ENCODE assay signal across 20 cellular contexts in the genomic region with DNA sequence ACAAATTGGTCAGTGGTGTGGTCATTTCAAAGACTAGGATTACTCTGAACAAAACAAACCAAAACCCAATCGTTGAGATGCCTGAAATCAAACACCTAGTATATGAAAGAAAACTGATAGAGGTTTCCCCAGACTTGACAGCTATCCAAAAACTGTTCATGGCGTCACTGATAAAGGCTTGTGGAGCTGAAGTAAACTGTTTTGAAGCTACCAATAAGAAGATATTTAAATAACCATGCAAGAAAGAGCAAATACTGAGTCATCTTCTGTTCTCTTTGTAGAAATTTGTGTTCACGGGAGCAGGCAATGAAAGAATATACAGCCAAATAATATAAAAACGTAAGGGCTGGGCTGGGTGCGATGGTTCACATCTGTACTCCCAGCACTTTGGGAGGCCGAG. TPM values are rescaled to one million over a fixed set of nuclear protein-coding genes. Genes with fewer than 3 reads are reported as not detected.
DNase-seq lines count a peak whose midpoint lies in the region; ATAC-seq, FAIRE-seq and TF ChIP-seq lines count a peak whose summit lies in the region.
"Had no signal": no experiment of that assay in that cellular context is flagged by ENCODE, and none has a peak within 500 bp of the region (broad histone marks: within the 10 kb centered on the region; RNA-seq: fewer than 3 reads in every experiment).

No MANE protein-coding gene starts in this region.

- H3K27ac ChIP-seq in A549 (peak overlapping the region in 1 of 2 experiments; percentile 3; a peak in 3 of 6 replicates), brain microvascular endothelial cell (no peak overlapping the region), HepG2 (ENCODE audit: extremely low read length, insufficient read depth, low read length) (peak overlapping the region; percentile 28), esophagus squamous epithelium (peak overlapping the region in 1 of 4 donors; percentile 14)
- H3K27ac ChIP-seq: BLaER1, HL-60, KMS-11 had no signal

- ATAC-seq in A549: peak; percentile 9 to 30; a peak in 5 of 6 replicates
- no peak for ATAC-seq in HepG2

- TF ChIP-seq CTCF in A549 (IDR thresholded peaks at IDR 0.05): no peak
- TF ChIP-seq CTCF in brain microvascular endothelial cell (IDR thresholded peaks at IDR 0.05; ENCODE audit: low read depth, low read length, missing control alignments): no peak
- TF ChIP-seq CTCF in HepG2 (CRISPR knock-in tag; IDR thresholded peaks at IDR 0.05): no peak
- no peak for TF ChIP-seq CTCF in esophagus squamous epithelium (IDR thresholded peaks at IDR 0.05)

- peaks cover 6% of the 10 kb centered on the region for H3K79me2 ChIP-seq in HepG2 (ENCODE audit: insufficient read depth, low read length)

- POLR2A ChIA-PET in A549 (lab: Yijun Ruan, JAX): interaction anchor here (1.2 to 1.5 kb wide), 2 partner anchors 29 to 69 kb away, joined by 3 to 10 read pairs; partner anchors contain the start of gene RNASEH1
- POLR2A ChIA-PET in HepG2 (lab: Yijun Ruan, JAX): interaction anchor here (0.7 to 5.4 kb wide), 5 partner anchors 12 to 69 kb away, joined by 3 to 60 read pairs (median 6); partner anchors contain the start of genes RNASEH1 and RPS7

- FAIRE-seq in A549 (lab: Jason Lieb, UNC): peak; percentile 77
- FAIRE-seq in HepG2 (lab: Jason Lieb, UNC): no peak
- no peak for FAIRE-seq in RCC 7860 (lab: Jason Lieb, UNC)
- FAIRE-seq: H1 had no signal

- no peak overlapping the region for H2AFZ ChIP-seq in HepG2 (ENCODE audit: low read length)

- CTCF ChIA-PET in A549 (lab: Yijun Ruan, JAX) (interaction anchor here (1.0 to 1.1 kb wide), 2 partner anchors 13 to 64 kb away, joined by 3 to 4 read pairs; no protein-coding TSS in a partner anchor), HepG2 (lab: Yijun Ruan, JAX; ENCODE audit: low intra/inter-chr PET ratio, low total read pairs) (no interaction called here)

- no TSS peak for BruUV-seq in HepG2 (replicated peaks; lab: Mats Ljungman, UMichigan)

- H3K4me2 ChIP-seq in A549 (peak overlapping the region; percentile 51), HepG2 (ENCODE audit: low read depth, low read length) (no peak overlapping the region)
- H3K4me2 ChIP-seq: BLaER1, KMS-11 had no signal

- no peak overlapping the region for H3K9ac ChIP-seq in HepG2 (ENCODE audit: insufficient read depth, low read depth, low read length)
- H3K9ac ChIP-seq: BLaER1, KMS-11 had no signal

- WGBS in A549 (ENCODE audit: missing lambda C conversion rate): 37% methylated on average over 6 of the region's 6 CpGs
- 60% methylated on average over 6 of the region's 6 CpGs for WGBS in HepG2 (ENCODE audit: low lambda C conversion rate)
- WGBS in esophagus squamous epithelium, 2 donors: 68 to 71% methylated on average over 6 of the region's 6 CpGs

- peaks cover 37% of the 10 kb centered on the region for H3K4me1 ChIP-seq in A549
- H3K4me1 ChIP-seq in HepG2 (ENCODE audit: insufficient read depth, low read length): peaks cover 40% of the 10 kb centered on the region
- peaks cover 0 to 21% (median 7%) of the 10 kb centered on the region in 3 donors for H3K4me1 ChIP-seq in esophagus squamous epithelium
- H3K4me1 ChIP-seq: BLaER1 had no signal

- DNase-seq in A549 (ENCODE audit: low read depth in 1 of 2, low spot score in 1 of 2) (peak in 1 of 2 experiments; percentile 33), HUDEP-2 (lab: John Stamatoyannopoulos, UW; ENCODE audit: unreplicated experiment in 76 of 76) (peak in 45 of 76 experiments; percentile 6 to 79 (median 47)), brain microvascular endothelial cell (peak; percentile 56), HepG2 (ENCODE audit: low spot score) (peak; percentile 65), esophagus squamous epithelium (lab: John Stamatoyannopoulos, UW) (no peak), D341Med (ENCODE audit: low spot score) (no peak), retina (no peak), RCC 7860 (ENCODE audit: low spot score) (no peak)
- DNase-seq: CD8-positive, alpha-beta memory T cell; DMS 273 treated with DMSO at 0.1 percent for 48 hours; MM.1S; NCI-H1105 treated with DMSO at 0.1 percent for 48 hours; NCI-H187; NCI-H524 had no signal

- in situ Hi-C loops in brain microvascular endothelial cell (cut with HindIII; ENCODE audit: low pct_ligation_motif_present, low sequenced_read_pairs) (no loop called here), HepG2 (cut with HindIII; ENCODE audit: extremely low pct_ligation_motif_present, low pct_unique_long_range_greater_than_20kb) (no loop called here)

- no peaks in the 10 kb centered on the region for H4K20me1 ChIP-seq in HepG2 (ENCODE audit: insufficient read depth, low read length)

- TF ChIP-seq POLR2A in A549 (IDR thresholded peaks at IDR 0.05; ENCODE audit: low read length) (no peak), HepG2 (IDR thresholded peaks at IDR 0.05; ENCODE audit: insufficient read depth in 1 of 2, low read depth in 2 of 2, low read length in 2 of 2) (no peak), esophagus squamous epithelium (IDR thresholded peaks at IDR 0.05) (no peak)

- H3K4me3 ChIP-seq in A549: no peak overlapping the region
- no peak overlapping the region for H3K4me3 ChIP-seq in brain microvascular endothelial cell (ENCODE audit: low read depth, low read length)
- no peak overlapping the region for H3K4me3 ChIP-seq in HepG2 (replicated peaks in 1 of 3; ENCODE audit: insufficient read depth in 1 of 3, low read depth in 2 of 3, low read length in 3 of 3)
- no peak overlapping the region for H3K4me3 ChIP-seq in esophagus squamous epithelium
- H3K4me3 ChIP-seq: BLaER1 had no signal

- H3K9me3 ChIP-seq in A549 (no peaks in the 10 kb centered on the region), HepG2 (ENCODE audit: low read length) (no peaks in the 10 kb centered on the region), esophagus squamous epithelium (no peaks in the 10 kb centered on the region)
- H3K9me3 ChIP-seq: BLaER1 had no signal

- no peaks in the 10 kb centered on the region for H3K27me3 ChIP-seq in brain microvascular endothelial cell (replicated peaks)
- H3K27me3 ChIP-seq in HepG2 (ENCODE audit: control insufficient read depth in 1 of 2, insufficient read depth in 2 of 2, low read length in 2 of 2): no peaks in the 10 kb centered on the region
- H3K27me3 ChIP-seq in esophagus squamous epithelium: no peaks in the 10 kb centered on the region
- H3K27me3 ChIP-seq: BLaER1 had no signal

- no peaks in the 10 kb centered on the region for H3K36me3 ChIP-seq in brain microvascular endothelial cell (replicated peaks)
- H3K36me3 ChIP-seq in HepG2 (replicated peaks in 1 of 2; ENCODE audit: control insufficient read depth in 1 of 2, insufficient read depth in 2 of 2, low read length in 2 of 2): peaks cover 0 to 4% of the 10 kb centered on the region in 2 experiments; a peak in 2 of 5 replicates
- H3K36me3 ChIP-seq in esophagus squamous epithelium: peaks cover 0 to 30% (median 0%) of the 10 kb centered on the region in 3 donors

- TF ChIP-seq RAD21 in A549 (conservative IDR thresholded peaks at IDR 0.05 in 1 of 2, IDR thresholded peaks at IDR 0.05 in 1 of 2) (no peak), HepG2 (CRISPR knock-in tag; IDR thresholded peaks at IDR 0.05) (no peak)

- intact Hi-C loops in HepG2 (cut with micrococcal nuclease; ENCODE audit: unreplicated experiment): no loop called here
- intact Hi-C loops in esophagus squamous epithelium (cut with DNase I): no loop called here

- TF ChIP-seq EP300 in A549 (IDR thresholded peaks at IDR 0.05) (no peak), HepG2 (IDR thresholded peaks at IDR 0.05; ENCODE audit: low read depth in 2 of 2, low read length in 2 of 2) (no peak), HepG2 (CRISPR knock-in tag; IDR thresholded peaks at IDR 0.05; ENCODE audit: borderline replicate concordance) (no peak)

RNA-seq across cellular contexts. Expression of gene COLEC11, which starts 7.5 kb away (rescaled TPM):
- polyA plus RNA-seq in A549 (2011; rRNA removed): 0.79 and 0.97 TPM in 2 replicates
- polyA plus RNA-seq in A549 (2012; cell fraction: cytosol; rRNA removed): 0.87 and 0.98 TPM in 2 replicates
- polyA plus RNA-seq in A549 (2012; cell fraction: nucleus; rRNA removed): 1.8 and 2.0 TPM in 2 replicates
- 0.24 to 0.51 TPM (median 0.30 TPM) in 3 replicates for polyA plus RNA-seq in A549 (2017; fragmentation: RNase III; extraction: RNeasy Plus Mini Kit Qiagen cat#74134 plus additional on column Dnase treatment)
- polyA minus RNA-seq in A549 (2011; rRNA and poly(A)+ RNA removed): 0.39 and 0.45 TPM in 2 replicates
- 2.5 and 3.0 TPM in 2 replicates for total RNA-seq in HepG2 (2016; rRNA removed; fragmentation: Illumina TruSeq; extraction: Trizol)
- 1.2 and 1.9 TPM in 2 replicates for total RNA-seq in HepG2 (2016; cell fraction: cytosol; rRNA removed; fragmentation: Illumina TruSeq; extraction: Trizol; ENCODE audit: low read depth)
- total RNA-seq in HepG2 (2016; cell fraction: insoluble cytoplasmic fraction; rRNA removed; fragmentation: Illumina TruSeq; extraction: Trizol): 2.5 and 3.0 TPM in 2 replicates
- total RNA-seq in HepG2 (2016; cell fraction: membrane; rRNA removed; fragmentation: Illumina TruSeq; extraction: Trizol): 2.2 and 2.3 TPM in 2 replicates
- 2.7 and 3.4 TPM in 2 replicates for total RNA-seq in HepG2 (2016; cell fraction: nucleus; rRNA removed; fragmentation: Illumina TruSeq; extraction: Trizol)
- 1.5 and 2.6 TPM in 2 replicates for polyA plus RNA-seq in HepG2 (2011; rRNA removed)
- polyA plus RNA-seq in HepG2 (2011; cell fraction: cytosol; rRNA removed): 2.8 TPM in 2 replicates
- 4.0 and 4.6 TPM in 2 replicates for polyA plus RNA-seq in HepG2 (2011; cell fraction: nucleus; rRNA removed)
- polyA plus RNA-seq in HepG2 (2012): 1.6 and 1.9 TPM in 2 replicates
- 0.71 and 0.78 TPM in 2 replicates for polyA plus RNA-seq in HepG2 (2016; cell fraction: cytosol; fragmentation: Illumina TruSeq; extraction: Trizol; ENCODE audit: low read depth)
- 2.0 and 3.6 TPM in 2 replicates for polyA plus RNA-seq in HepG2 (2016; cell fraction: insoluble cytoplasmic fraction; fragmentation: Illumina TruSeq; extraction: Trizol; ENCODE audit: low read depth)
- 1.5 TPM in 2 replicates for polyA plus RNA-seq in HepG2 (2016; cell fraction: membrane; fragmentation: Illumina TruSeq; extraction: Trizol; ENCODE audit: low read depth)
- 5.0 and 5.6 TPM in 2 replicates for polyA plus RNA-seq in HepG2 (2016; cell fraction: nucleus; fragmentation: Illumina TruSeq; extraction: Trizol; ENCODE audit: insufficient read depth, low read depth)
- polyA minus RNA-seq in HepG2 (2011; rRNA and poly(A)+ RNA removed; ENCODE audit: low replicate concordance): 1.8 TPM in 1 of 2 replicates, not detected in the other
- 0.69 and 1.3 TPM in 2 replicates for polyA minus RNA-seq in HepG2 (2011; cell fraction: cytosol; rRNA and poly(A)+ RNA removed)
- 2.6 and 2.8 TPM in 2 replicates for polyA minus RNA-seq in HepG2 (2011; cell fraction: nucleus; rRNA and poly(A)+ RNA removed)
- total RNA-seq in esophagus squamous epithelium: 1 to 10 TPM in 2 of 4 donors, under 1 TPM in 1, not detected in 1; 0.56 to 2.3 (median 1.0) TPM
- total RNA-seq: Daoy, SK-MEL-5 had no signal
- polyA plus RNA-seq: CD8-positive, alpha-beta memory T cell had no signal

RNA-seq across cellular contexts. Expression of gene RPS7, which starts 12.4 kb away (rescaled TPM):
- polyA plus RNA-seq in A549 (2011; rRNA removed) (3,000 and 3,176 TPM in 2 replicates), A549 (2017; fragmentation: RNase III; extraction: RNeasy Plus Mini Kit Qiagen cat#74134 plus additional on column Dnase treatment) (3,153 to 3,802 TPM (median 3,221 TPM) in 3 replicates), HepG2 (2011; rRNA removed) (3,283 and 4,040 TPM in 2 replicates)
- 1,696 and 1,750 TPM in 2 replicates for polyA plus RNA-seq in A549 (2012; cell fraction: cytosol; rRNA removed)
- 572 and 893 TPM in 2 replicates for polyA plus RNA-seq in A549 (2012; cell fraction: nucleus; rRNA removed)
- polyA minus RNA-seq in A549 (2011; rRNA and poly(A)+ RNA removed): 290 and 326 TPM in 2 replicates
- total RNA-seq in HepG2 (2016; rRNA removed; fragmentation: Illumina TruSeq; extraction: Trizol) (3,686 and 4,415 TPM in 2 replicates), esophagus squamous epithelium (1,000 to 10,000 TPM; 1,342 to 4,027 (median 3,705) TPM)
- 5,456 and 6,100 TPM in 2 replicates for total RNA-seq in HepG2 (2016; cell fraction: cytosol; rRNA removed; fragmentation: Illumina TruSeq; extraction: Trizol; ENCODE audit: low read depth)
- 3,753 and 4,559 TPM in 2 replicates for total RNA-seq in HepG2 (2016; cell fraction: insoluble cytoplasmic fraction; rRNA removed; fragmentation: Illumina TruSeq; extraction: Trizol)
- total RNA-seq in HepG2 (2016; cell fraction: membrane; rRNA removed; fragmentation: Illumina TruSeq; extraction: Trizol): 7,013 and 7,026 TPM in 2 replicates
- 1,357 and 1,550 TPM in 2 replicates for total RNA-seq in HepG2 (2016; cell fraction: nucleus; rRNA removed; fragmentation: Illumina TruSeq; extraction: Trizol)
- polyA plus RNA-seq in HepG2 (2011; cell fraction: cytosol; rRNA removed): 3,092 and 3,668 TPM in 2 replicates
- 687 and 772 TPM in 2 replicates for polyA plus RNA-seq in HepG2 (2011; cell fraction: nucleus; rRNA removed)
- polyA plus RNA-seq in HepG2 (2012): 3,723 and 4,459 TPM in 2 replicates
- polyA plus RNA-seq in HepG2 (2016; cell fraction: cytosol; fragmentation: Illumina TruSeq; extraction: Trizol; ENCODE audit: low read depth): 5,030 and 5,352 TPM in 2 replicates
- polyA plus RNA-seq in HepG2 (2016; cell fraction: insoluble cytoplasmic fraction; fragmentation: Illumina TruSeq; extraction: Trizol; ENCODE audit: low read depth): 4,110 and 4,812 TPM in 2 replicates
- 6,339 and 6,476 TPM in 2 replicates for polyA plus RNA-seq in HepG2 (2016; cell fraction: membrane; fragmentation: Illumina TruSeq; extraction: Trizol; ENCODE audit: low read depth)
- polyA plus RNA-seq in HepG2 (2016; cell fraction: nucleus; fragmentation: Illumina TruSeq; extraction: Trizol; ENCODE audit: insufficient read depth, low read depth): 2,377 and 2,486 TPM in 2 replicates
- 217 and 248 TPM in 2 replicates for polyA minus RNA-seq in HepG2 (2011; rRNA and poly(A)+ RNA removed; ENCODE audit: low replicate concordance)
- 598 and 688 TPM in 2 replicates for polyA minus RNA-seq in HepG2 (2011; cell fraction: cytosol; rRNA and poly(A)+ RNA removed)
- polyA minus RNA-seq in HepG2 (2011; cell fraction: nucleus; rRNA and poly(A)+ RNA removed): 243 and 285 TPM in 2 replicates

RNA-seq across cellular contexts. Expression of gene RNASEH1, which starts 29.3 kb away (rescaled TPM):
- polyA plus RNA-seq in A549 (2011; rRNA removed) (39.7 and 54.3 TPM in 2 replicates), A549 (2017; fragmentation: RNase III; extraction: RNeasy Plus Mini Kit Qiagen cat#74134 plus additional on column Dnase treatment) (55.3 to 59.2 TPM (median 56.8 TPM) in 3 replicates), HepG2 (2011; rRNA removed) (12.7 and 14.5 TPM in 2 replicates)
- 35.6 and 37.8 TPM in 2 replicates for polyA plus RNA-seq in A549 (2012; cell fraction: cytosol; rRNA removed)
- polyA plus RNA-seq in A549 (2012; cell fraction: nucleus; rRNA removed): 16.6 and 20.6 TPM in 2 replicates
- 25.5 and 26.8 TPM in 2 replicates for polyA minus RNA-seq in A549 (2011; rRNA and poly(A)+ RNA removed)
- total RNA-seq in HepG2 (2016; rRNA removed; fragmentation: Illumina TruSeq; extraction: Trizol) (57.2 and 57.4 TPM in 2 replicates), esophagus squamous epithelium (10 to 100 TPM; 12.1 to 21.2 (median 19.0) TPM)
- 73.8 and 75.1 TPM in 2 replicates for total RNA-seq in HepG2 (2016; cell fraction: cytosol; rRNA removed; fragmentation: Illumina TruSeq; extraction: Trizol; ENCODE audit: low read depth)
- total RNA-seq in HepG2 (2016; cell fraction: insoluble cytoplasmic fraction; rRNA removed; fragmentation: Illumina TruSeq; extraction: Trizol): 56.9 and 57.3 TPM in 2 replicates
- total RNA-seq in HepG2 (2016; cell fraction: membrane; rRNA removed; fragmentation: Illumina TruSeq; extraction: Trizol): 90.4 and 92.3 TPM in 2 replicates
- total RNA-seq in HepG2 (2016; cell fraction: nucleus; rRNA removed; fragmentation: Illumina TruSeq; extraction: Trizol): 37.2 and 39.3 TPM in 2 replicates
- polyA plus RNA-seq in HepG2 (2011; cell fraction: cytosol; rRNA removed): 12.8 and 14.0 TPM in 2 replicates
- 10.4 and 11.6 TPM in 2 replicates for polyA plus RNA-seq in HepG2 (2011; cell fraction: nucleus; rRNA removed)
- 21.0 and 21.2 TPM in 2 replicates for polyA plus RNA-seq in HepG2 (2012)
- polyA plus RNA-seq in HepG2 (2016; cell fraction: cytosol; fragmentation: Illumina TruSeq; extraction: Trizol; ENCODE audit: low read depth): 75.3 and 82.0 TPM in 2 replicates
- polyA plus RNA-seq in HepG2 (2016; cell fraction: insoluble cytoplasmic fraction; fragmentation: Illumina TruSeq; extraction: Trizol; ENCODE audit: low read depth): 46.3 and 47.8 TPM in 2 replicates
- polyA plus RNA-seq in HepG2 (2016; cell fraction: membrane; fragmentation: Illumina TruSeq; extraction: Trizol; ENCODE audit: low read depth): 68.9 and 69.5 TPM in 2 replicates
- polyA plus RNA-seq in HepG2 (2016; cell fraction: nucleus; fragmentation: Illumina TruSeq; extraction: Trizol; ENCODE audit: insufficient read depth, low read depth): 43.7 and 45.2 TPM in 2 replicates
- polyA minus RNA-seq in HepG2 (2011; rRNA and poly(A)+ RNA removed; ENCODE audit: low replicate concordance): 10.4 and 15.6 TPM in 2 replicates
- polyA minus RNA-seq in HepG2 (2011; cell fraction: cytosol; rRNA and poly(A)+ RNA removed): 11.1 and 12.0 TPM in 2 replicates
- 17.3 and 19.1 TPM in 2 replicates for polyA minus RNA-seq in HepG2 (2011; cell fraction: nucleus; rRNA and poly(A)+ RNA removed)

Comparison
In these comparisons a context has a peak if more than half of its experiments do, and no peak if none do; other contexts are left out.
1. DNase-seq: peak in HUDEP-2 (45 of 76), brain microvascular endothelial cell (single experiment) and HepG2 (single experiment); none in esophagus squamous epithelium (single experiment), D341Med (single experiment), retina (single experiment) and RCC 7860 (single experiment).
2. Of the 38 proteins assayed by ChIP-seq in both HepG2 and A549: peak only in HepG2: FOSL2; only in A549: none; in both: none; in neither: 37.